ENCODE assay signal across 8 cellular contexts in the genomic region with DNA sequence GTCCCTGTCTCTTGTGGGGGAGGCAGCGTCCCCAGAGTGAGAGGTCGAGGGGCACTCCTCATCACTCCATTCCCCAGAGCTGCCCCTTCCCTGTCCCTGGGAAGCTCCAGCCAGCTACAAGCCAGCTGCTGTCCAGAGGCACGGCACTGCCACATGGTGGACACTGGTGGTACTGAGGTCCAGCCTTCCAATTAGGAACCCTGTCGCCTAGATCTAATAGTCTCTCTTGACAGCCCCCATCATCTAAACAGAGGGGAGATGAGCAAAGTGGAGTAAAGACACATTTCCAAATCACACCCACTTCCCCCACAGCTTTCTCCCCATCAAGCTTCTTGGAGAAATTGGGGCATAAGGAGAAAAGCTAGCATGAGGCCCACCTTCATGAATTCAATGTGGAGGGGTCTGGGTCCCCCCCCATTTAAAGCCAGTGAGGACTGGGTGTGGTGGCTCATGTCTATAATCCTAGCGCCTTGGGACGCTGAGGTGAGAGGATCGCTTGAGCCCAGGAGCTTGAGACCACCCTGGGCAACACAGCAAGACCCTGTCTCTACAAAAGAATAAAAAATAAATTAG. TPM values are rescaled to one million over a fixed set of nuclear protein-coding genes. Genes with fewer than 3 reads are reported as not detected.
DNase-seq lines count a peak whose midpoint lies in the region; ATAC-seq and TF ChIP-seq lines count a peak whose summit lies in the region.

No MANE protein-coding gene starts in this region.

- H3K9me3 ChIP-seq in prostate gland: no peaks in the 10 kb centered on the region

- peak overlapping the region; percentile 47 for H3K27ac Mint-ChIP-seq in activated CD4-positive, alpha-beta T cell treated with anti-CD3 and anti-CD28 coated beads for 36 hours

- H3K4me1 Mint-ChIP-seq in activated CD4-positive, alpha-beta T cell treated with anti-CD3 and anti-CD28 coated beads for 36 hours: peaks cover 31% of the 10 kb centered on the region

- no peaks in the 10 kb centered on the region for H3K36me3 Mint-ChIP-seq in activated CD4-positive, alpha-beta T cell treated with anti-CD3 and anti-CD28 coated beads for 36 hours (ENCODE audit: low read depth)

- no peaks in the 10 kb centered on the region for H3K27me3 ChIP-seq in prostate gland (replicated peaks; ENCODE audit: insufficient read depth)

- no peak overlapping the region for H3K27ac ChIP-seq in prostate gland

- no peaks in the 10 kb centered on the region for H3K27me3 Mint-ChIP-seq in activated CD4-positive, alpha-beta T cell treated with anti-CD3 and anti-CD28 coated beads for 36 hours

- CTCF ChIA-PET in activated CD4-positive, alpha-beta T cell treated with anti-CD3 and anti-CD28 coated beads for 36 hours (lab: Charles Lee): interaction anchor here (0.6 to 4.8 kb wide), 44 partner anchors 8 to 239 kb away, joined by 3 to 63 read pairs (median 4); partner anchors contain the start of gene INHBC

- peak; percentile 45 for ATAC-seq in activated CD4-positive, alpha-beta T cell treated with anti-CD3 and anti-CD28 coated beads for 36 hours
- ATAC-seq in left ventricle myocardium superior (peak; percentile 87), GM21576 (IDR thresholded peaks at IDR 0.05; ENCODE audit: unreplicated experiment) (no peak)

- no peaks in the 10 kb centered on the region for H3K36me3 ChIP-seq in prostate gland

- H3K4me1 ChIP-seq in prostate gland (replicated peaks): no peaks in the 10 kb centered on the region

- TF ChIP-seq CTCF in prostate gland (IDR thresholded peaks at IDR 0.05): peak; percentile 73 to 94 (median 90)

- no peak overlapping the region for H3K4me3 ChIP-seq in prostate gland

- POLR2A ChIA-PET in activated CD4-positive, alpha-beta T cell treated with anti-CD3 and anti-CD28 coated beads for 36 hours (lab: Charles Lee): interaction anchor here (0.5 to 1.4 kb wide), 2 partner anchors 65 to 67 kb away, joined by 3 to 4 read pairs; no protein-coding TSS in a partner anchor

- no peaks in the 10 kb centered on the region for H3K9me3 Mint-ChIP-seq in activated CD4-positive, alpha-beta T cell treated with anti-CD3 and anti-CD28 coated beads for 36 hours (ENCODE audit: low read depth)

- peak overlapping the region; percentile 31 for H3K4me3 Mint-ChIP-seq in activated CD4-positive, alpha-beta T cell treated with anti-CD3 and anti-CD28 coated beads for 36 hours

- 18% methylated on average over 7 of the region's 7 CpGs for WGBS in prostate gland

- DNase-seq in activated CD4-positive, alpha-beta T cell treated with anti-CD3 and anti-CD28 coated beads for 36 hours: peak; percentile 81
- no peak for DNase-seq in activated CD4-positive, alpha-beta T cell treated with anti-CD3 and anti-CD28 coated beads for 1 hour
- DNase-seq in HuH-7 (ENCODE audit: low spot score) (peak; percentile 62), OCI-M2 (lab: John Stamatoyannopoulos, UW; ENCODE audit: unreplicated experiment) (peak; percentile 45), amniotic epithelial cell (ENCODE audit: low read depth) (peak; percentile 58), left ventricle myocardium superior (peak; percentile 88), prostate gland (ENCODE audit: low spot score) (peak; percentile 69)

- TF ChIP-seq POLR2A in prostate gland (IDR thresholded peaks at IDR 0.05): no peak

- intact Hi-C loops in activated CD4-positive, alpha-beta T cell treated with anti-CD3 and anti-CD28 coated beads for 36 hours (cut with DNase I, micrococcal nuclease): loop anchor here (1.0 to 2.0 kb wide), 5 partner anchors 146 to 240 kb away; no protein-coding TSS in a partner anchor
- intact Hi-C loops in left ventricle myocardium superior (cut with micrococcal nuclease) (loop anchor here (5.0 kb wide), 1 partner anchor 146 kb away; no protein-coding TSS in a partner anchor), prostate gland (cut with DNase I) (loop anchor here (5.0 kb wide), 2 partner anchors 146 to 191 kb away; no protein-coding TSS in a partner anchor)

RNA-seq across cellular contexts. Expression of gene INHBE, which starts 2.1 kb away (rescaled TPM):
- total RNA-seq in activated CD4-positive, alpha-beta T cell treated with anti-CD3 and anti-CD28 coated beads for 36 hours: 1 to 10 TPM; 1.2 to 1.5 TPM
- not detected for total RNA-seq in left ventricle myocardium superior
- total RNA-seq in prostate gland: not detected

RNA-seq across cellular contexts. Expression of gene GLI1, which starts 6.6 kb away (rescaled TPM):
- under 1 TPM; 0.40 to 0.73 TPM for total RNA-seq in activated CD4-positive, alpha-beta T cell treated with anti-CD3 and anti-CD28 coated beads for 36 hours
- total RNA-seq in left ventricle myocardium superior (0.37 TPM), prostate gland (10 to 100 TPM in 1 of 2 donors, 1 to 10 TPM in 1; 1.7 to 11.5 TPM)

RNA-seq across cellular contexts. Expression of gene INHBC, which starts 18.4 kb away (rescaled TPM):
- total RNA-seq in activated CD4-positive, alpha-beta T cell treated with anti-CD3 and anti-CD28 coated beads for 36 hours: not detected
- total RNA-seq in left ventricle myocardium superior (not detected), prostate gland (under 1 TPM; 0.46 to 0.57 TPM)

RNA-seq across cellular contexts. Expression of gene R3HDM2, which starts 22.2 kb away (rescaled TPM):
- 10 to 100 TPM; 45.9 to 52.5 TPM for total RNA-seq in activated CD4-positive, alpha-beta T cell treated with anti-CD3 and anti-CD28 coated beads for 36 hours
- total RNA-seq in left ventricle myocardium superior (54.4 TPM), prostate gland (10 to 100 TPM; 38.7 to 80.9 TPM)

RNA-seq across cellular contexts. Expression of gene ARHGAP9, which starts 26.6 kb away (rescaled TPM):
- 100 to 1,000 TPM in 1 of 2 experiments, 10 to 100 TPM in 1; 77.7 to 101 TPM for total RNA-seq in activated CD4-positive, alpha-beta T cell treated with anti-CD3 and anti-CD28 coated beads for 36 hours
- total RNA-seq in left ventricle myocardium superior: 5.7 TPM
- 10 to 100 TPM in 1 of 2 donors, 1 to 10 TPM in 1; 3.5 to 13.6 TPM for total RNA-seq in prostate gland
